In genomic region chr2:197141669-197142068, GRCh38 we compare ENCODE assay signal across 14 cellular contexts.
DNase-seq lines count a peak whose midpoint lies in the region; ATAC-seq, FAIRE-seq and TF ChIP-seq lines count a peak whose summit lies in the region.
"Had no signal": no experiment of that assay in that cellular context is flagged by ENCODE, and none has a peak within 500 bp of the region (broad histone marks: within the 10 kb centered on the region; RNA-seq: fewer than 3 reads in every experiment).

No MANE protein-coding gene starts in this region.

- CTCF ChIA-PET in CD4-positive, alpha-beta T cell (lab: Charles Lee), result interaction anchor here (1.2 to 2.5 kb wide), 3 partner anchors 11 to 15 kb away, joined by 3 to 9 read pairs (median 4); no protein-coding TSS in a partner anchor
- CTCF ChIA-PET in OCI-LY7 (lab: Charles Lee; ENCODE audit: unreplicated experiment) (interaction anchor here (1.0 to 1.6 kb wide), 2 partner anchors 11 to 28 kb away, joined by 3 read pairs; no protein-coding TSS in a partner anchor), endothelial cell of umbilical vein (lab: Charles Lee) (interaction anchor here (0.9 to 1.9 kb wide), 5 partner anchors 14 to 28 kb away, joined by 3 to 8 read pairs (median 4); no protein-coding TSS in a partner anchor)

- H3K36me3 ChIP-seq in OCI-LY7 (ENCODE audit: insufficient read depth, low read length), result 0 out of 2 replicates have a peak, but pooled peaks cover 3% of the 10 kb centered on the region
- H3K36me3 ChIP-seq in endothelial cell of umbilical vein (ENCODE audit: control insufficient read depth in 2 of 2, extremely low read depth in 1 of 2, insufficient read depth in 2 of 2, low read length in 2 of 2), result no peaks in the 10 kb centered on the region
- H3K36me3 ChIP-seq: thoracic aorta had no signal

- intact Hi-C loops in CD4-positive, alpha-beta T cell (cut with DNase I, micrococcal nuclease), result no loop called here
- intact Hi-C loops in OCI-LY7 (cut with micrococcal nuclease; ENCODE audit: unreplicated experiment), result no loop called here
- intact Hi-C loops in endothelial cell of umbilical vein (cut with micrococcal nuclease), result no loop called here

- dilution Hi-C loops in endothelial cell of umbilical vein (cut with MboI; ENCODE audit: extremely low pct_ligation_motif_present, low sequenced_read_pairs), result no loop called here

- no peaks in the 10 kb centered on the region for H3K27me3 ChIP-seq in CD4-positive, alpha-beta T cell (ENCODE audit: control insufficient read depth, insufficient read depth, low read length)
- H3K27me3 ChIP-seq in endothelial cell of umbilical vein (ENCODE audit: control insufficient read depth in 2 of 2, insufficient read depth in 2 of 2, low read length in 2 of 2), result no peaks in the 10 kb centered on the region

- BruUV-seq in OCI-LY7 (replicated peaks; lab: Mats Ljungman, UMichigan) (no TSS peak), endothelial cell of umbilical vein (replicated peaks; lab: Mats Ljungman, UMichigan) (no TSS peak)

- H3K27me3 Mint-ChIP-seq in CD4-positive, alpha-beta T cell, result no peaks in the 10 kb centered on the region

- H3K27ac ChIP-seq in CD4-positive, alpha-beta T cell (ENCODE audit: low read depth, low read length), result peak overlapping the region; percentile 13
- H3K27ac ChIP-seq in OCI-LY7 (ENCODE audit: low read depth, low read length, poor library complexity, severe bottlenecking) (peak overlapping the region; percentile 78), endothelial cell of umbilical vein (ENCODE audit: insufficient read depth, low read depth, low read length) (no peak overlapping the region)
- H3K27ac ChIP-seq: thoracic aorta had no signal

- TF ChIP-seq POLR2A in endothelial cell of umbilical vein (IDR thresholded peaks at IDR 0.05; ENCODE audit: low read depth, low read length), result no peak

- FAIRE-seq in endothelial cell of umbilical vein (lab: Jason Lieb, UNC), result peak; percentile 57

- H3K4me2 ChIP-seq in OCI-LY7 (ENCODE audit: low read length) (peak overlapping the region; percentile 79), endothelial cell of umbilical vein (ENCODE audit: insufficient read depth, low read length) (no peak overlapping the region)

- H3K4me1 Mint-ChIP-seq in CD4-positive, alpha-beta T cell (ENCODE audit: low read depth), result peaks cover 86% of the 10 kb centered on the region

- H3K79me2 ChIP-seq in OCI-LY7 (ENCODE audit: insufficient read depth, low read depth, low read length), result peaks cover 16% of the 10 kb centered on the region; the same call in 1 of the 2 replicates
- H3K79me2 ChIP-seq in endothelial cell of umbilical vein (ENCODE audit: control insufficient read depth, insufficient read depth, low read length), result no peaks in the 10 kb centered on the region

- POLR2A ChIA-PET in CD4-positive, alpha-beta T cell (lab: Charles Lee), result interaction anchor here (1.0 to 1.9 kb wide), 6 partner anchors 11 to 170 kb away, joined by 3 to 12 read pairs (median 3); partner anchors contain the start of gene ANKRD44
- POLR2A ChIA-PET in OCI-LY7 (lab: Charles Lee), result interaction anchor here (0.8 to 3.1 kb wide), 12 partner anchors 9 to 294 kb away, joined by 3 to 38 read pairs (median 4); no protein-coding TSS in a partner anchor
- POLR2A ChIA-PET in endothelial cell of umbilical vein (lab: Charles Lee), result no interaction called here

- H3K4me3 ChIP-seq in OCI-LY7 (ENCODE audit: low read depth, low read length, poor library complexity, severe bottlenecking) (peak overlapping the region; percentile 46), endothelial cell of umbilical vein (replicated peaks in 1 of 3; ENCODE audit: insufficient read depth in 1 of 3, low read depth in 1 of 3, low read length in 3 of 3) (no peak overlapping the region)
- H3K4me3 ChIP-seq: thoracic aorta had no signal

- H3K9me3 ChIP-seq in CD4-positive, alpha-beta T cell (ENCODE audit: control insufficient read depth, low read length), result no peaks in the 10 kb centered on the region
- H3K9me3 ChIP-seq in OCI-LY7 (ENCODE audit: low read length) (no peaks in the 10 kb centered on the region), endothelial cell of umbilical vein (replicated peaks; ENCODE audit: control insufficient read depth, insufficient read depth, low read length) (no peaks in the 10 kb centered on the region)
- H3K9me3 ChIP-seq: thoracic aorta had no signal

- H3K9me1 ChIP-seq in endothelial cell of umbilical vein (replicated peaks; ENCODE audit: control insufficient read depth, extremely low read depth, insufficient read depth, low read length), result no peaks in the 10 kb centered on the region

- no peak overlapping the region for H3K9ac ChIP-seq in endothelial cell of umbilical vein (replicated peaks; ENCODE audit: extremely low read depth, insufficient read depth, low read length)

- H3K9me2 ChIP-seq in OCI-LY7 (ENCODE audit: insufficient read depth, low read length), result no peaks in the 10 kb centered on the region

- no peak for TF ChIP-seq CTCF in CD4-positive, alpha-beta T cell (IDR thresholded peaks at IDR 0.05)
- TF ChIP-seq CTCF in OCI-LY7 (conservative IDR thresholded peaks at IDR 0.05; ENCODE audit: low read length), result no peak
- TF ChIP-seq CTCF in endothelial cell of umbilical vein (IDR thresholded peaks at IDR 0.05; ENCODE audit: extremely low read depth in 1 of 2, insufficient read depth in 1 of 2, low read depth in 1 of 2, low read length in 2 of 2), result no peak

- H4K20me1 ChIP-seq in OCI-LY7 (ENCODE audit: insufficient read depth, low read length) (no peaks in the 10 kb centered on the region), endothelial cell of umbilical vein (replicated peaks; ENCODE audit: control insufficient read depth, extremely low read depth, insufficient read depth, low read length) (no peaks in the 10 kb centered on the region)

- no peak for DNase-seq in CD4-positive, alpha-beta T cell
- DNase-seq in DMS153 treated with DMSO at 0.1 percent for 48 hours (lab: John Stamatoyannopoulos, UW; ENCODE audit: unreplicated experiment) (peak; percentile 12), OCI-LY7 (ENCODE audit: low spot score) (peak; percentile 55), endothelial cell of umbilical vein (ENCODE audit: low read depth, low spot score) (no peak), NCI-H1436 treated with DMSO at 0.1 percent for 48 hours (lab: John Stamatoyannopoulos, UW) (no peak), HCEC 1CT (no peak), NAMALWA (ENCODE audit: low spot score) (no peak)
- DNase-seq: anterior cingulate cortex, GF-D8, NCI-H446, T1000 had no signal

- H3K27ac Mint-ChIP-seq in CD4-positive, alpha-beta T cell, result peak overlapping the region; percentile 86

- H3K36me3 Mint-ChIP-seq in CD4-positive, alpha-beta T cell (ENCODE audit: low read depth), result peaks cover 73% of the 10 kb centered on the region

- H2AFZ ChIP-seq in OCI-LY7 (ENCODE audit: low read length) (peak overlapping the region; percentile 19; the same call in 1 of the 2 replicates), endothelial cell of umbilical vein (ENCODE audit: low read depth, low read length) (no peak overlapping the region)

- peak overlapping the region; percentile 12 for H3K4me3 Mint-ChIP-seq in CD4-positive, alpha-beta T cell

- no peaks in the 10 kb centered on the region for H3K9me3 Mint-ChIP-seq in CD4-positive, alpha-beta T cell

- ATAC-seq in CD4-positive, alpha-beta T cell (ENCODE audit: poor library complexity), result no peak
- no peak for ATAC-seq in HG03159 (IDR thresholded peaks at IDR 0.05; ENCODE audit: unreplicated experiment)
- ATAC-seq: HCT116 had no signal

- H3K4me1 ChIP-seq in OCI-LY7 (ENCODE audit: insufficient read depth, low read length, poor library complexity, severe bottlenecking) (peaks cover 91% of the 10 kb centered on the region), endothelial cell of umbilical vein (ENCODE audit: control insufficient read depth, extremely low read depth, insufficient read depth, low read length) (peaks cover 20% of the 10 kb centered on the region)

TF ChIP-seq in endothelial cell of umbilical vein, 7 proteins besides CTCF, POLR2A, EP300 and RAD21:
- TF ChIP-seq MAX (IDR thresholded peaks at IDR 0.05; ENCODE audit: insufficient read depth, insufficient read length), result no peak
- TF ChIP-seq FOS (IDR thresholded peaks at IDR 0.05; ENCODE audit: borderline replicate concordance, insufficient read depth, low read length), result no peak
- TF ChIP-seq JUN (IDR thresholded peaks at IDR 0.05; ENCODE audit: borderline replicate concordance, insufficient read depth, insufficient read length, low read depth), result no peak
- no peak for TF ChIP-seq MYC (IDR thresholded peaks at IDR 0.05; ENCODE audit: low read depth, low read length)
- TF ChIP-seq POLR2AphosphoS5 (IDR thresholded peaks at IDR 0.05; ENCODE audit: insufficient read depth, low read depth, low read length), result no peak
- no peak for TF ChIP-seq GATA2 (IDR thresholded peaks at IDR 0.05; ENCODE audit: insufficient read depth, insufficient read length, low read depth, low read length)
- no peak for TF ChIP-seq EZH2 (IDR thresholded peaks at IDR 0.05; ENCODE audit: borderline replicate concordance, low read depth, low read length, severe bottlenecking)
TF ChIP-seq in endothelial cell of umbilical vein: peak in this region for 0.

Comparison
In these comparisons a context has a peak if more than half of its experiments do, and no peak if none do; other contexts are left out.
1. DNase-seq: peak in DMS153 treated with DMSO at 0.1 percent for 48 hours (single experiment) and OCI-LY7 (single experiment); none in CD4-positive, alpha-beta T cell (0 of 10), endothelial cell of umbilical vein (single experiment), NCI-H1436 treated with DMSO at 0.1 percent for 48 hours (single experiment), HCEC 1CT (single experiment) and NAMALWA (single experiment).